In the genomic region with DNA sequence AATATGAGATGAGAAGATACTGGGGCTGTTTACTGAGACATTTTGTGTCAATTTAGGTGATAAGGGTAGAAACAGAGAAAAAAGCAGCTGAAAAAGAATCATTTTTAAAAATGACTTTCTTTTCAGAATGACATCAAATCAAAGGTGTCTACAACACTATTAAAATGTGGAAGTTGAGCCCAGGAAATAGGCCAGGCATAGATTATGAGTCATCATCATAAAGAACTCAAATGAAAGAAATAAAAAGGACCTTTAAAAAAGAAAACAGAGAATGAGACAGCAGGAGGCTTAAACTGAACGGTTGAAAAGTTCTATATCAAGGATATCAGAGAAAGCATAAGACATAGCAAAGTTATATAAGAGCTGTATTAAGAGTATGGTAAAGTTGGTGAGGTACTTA, we compare ENCODE assay signal across 24 cellular contexts.
"Had no signal": no experiment of that assay in that cellular context is flagged by ENCODE, and none has a peak within 500 bp of the region (broad histone marks: within the 10 kb centered on the region; RNA-seq: fewer than 3 reads in every experiment).

No MANE protein-coding gene starts in this region.

- ATAC-seq: foreskin keratinocyte; gastroesophageal sphincter; heart left ventricle; left lung; left ventricle myocardium superior; lower lobe of right lung; naive thymus-derived CD8-positive, alpha-beta T cell had no signal

- H2AFZ ChIP-seq: hepatocyte had no signal

- H3K27ac ChIP-seq: coronary artery, dorsolateral prefrontal cortex, esophagus muscularis mucosa, foreskin keratinocyte, gastroesophageal sphincter, heart left ventricle, hepatocyte, left lung, lower lobe of right lung had no signal

- DNase-seq: dermis blood vessel endothelial cell; dorsolateral prefrontal cortex; effector CD4-positive, alpha-beta T cell; effector memory CD4-positive, alpha-beta T cell; foreskin keratinocyte; heart left ventricle; hypothalamus; immature natural killer cell; islet precursor cell; kidney; kidney glomerular epithelial cell; left lung; left ventricle myocardium superior; lower lobe of right lung; mesendoderm; midbrain; naive B cell; naive thymus-derived CD8-positive, alpha-beta T cell had no signal

- H3K27me3 ChIP-seq: esophagus muscularis mucosa, foreskin keratinocyte, gastroesophageal sphincter, heart left ventricle, hepatocyte, left lung had no signal

- H3K4me1 ChIP-seq: esophagus muscularis mucosa, foreskin keratinocyte, gastroesophageal sphincter, heart left ventricle, left lung, lower lobe of right lung had no signal

- H3K4me2 ChIP-seq: hepatocyte had no signal

- H3K36me3 ChIP-seq: esophagus muscularis mucosa, gastroesophageal sphincter, heart left ventricle, left lung, lower lobe of right lung had no signal

- FAIRE-seq: colon, endothelial cell of umbilical vein had no signal

- H3K4me3 ChIP-seq: coronary artery, dorsolateral prefrontal cortex, esophagus muscularis mucosa, gastroesophageal sphincter, heart left ventricle, hepatocyte, left lung, lower lobe of right lung had no signal
